In genomic region chr19:46635920-46636761, GRCh38 we compare ENCODE assay signal across 13 cellular contexts. TPM values are rescaled to one million over a fixed set of nuclear protein-coding genes. Genes with fewer than 3 reads are reported as not detected.
DNase-seq lines count a peak whose midpoint lies in the region; ATAC-seq and TF ChIP-seq lines count a peak whose summit lies in the region.
"Had no signal": no experiment of that assay in that cellular context is flagged by ENCODE, and none has a peak within 500 bp of the region (broad histone marks: within the 10 kb centered on the region; RNA-seq: fewer than 3 reads in every experiment).

Gene GNG8 (minus strand): TSS chr19:46636202. CDS start chr19:46634682, 1,520 bp downstream.

- no peak for ATAC-seq in T-cell (replicated peaks in 1 of 4)
- no peak for ATAC-seq in HG03025 (IDR thresholded peaks at IDR 0.05; ENCODE audit: low FRiP score, unreplicated experiment)

- no peak within 1 kb of the TSS for H3K4me3 ChIP-seq in transverse colon

- no peaks in the 10 kb centered on the region for H3K36me3 Mint-ChIP-seq in T-cell

- POLR2A ChIA-PET in T-cell (lab: Charles Lee): interaction anchor here in 1 of 2 donors (0.7 kb wide), 1 partner anchor 17 kb away, joined by 9 read pairs; no protein-coding TSS in a partner anchor

- no peak for TF ChIP-seq CTCF in transverse colon (IDR thresholded peaks at IDR 0.05)

- 28 to 39% methylated on average over 8 to 28 of the region's 34 CpGs for WGBS in transverse colon (ENCODE audit: low coverage in 1 of 2), 2 donors

- no peaks in the 10 kb centered on the region for H3K9me3 ChIP-seq in transverse colon

- no peak for TF ChIP-seq EP300 in transverse colon (IDR thresholded peaks at IDR 0.05; ENCODE audit: low read depth)

- H3K27me3 Mint-ChIP-seq in T-cell: peaks cover 4 to 6% of the 10 kb centered on the region in 2 donors

- CTCF ChIA-PET in T-cell (lab: Charles Lee): interaction anchor here in 1 of 2 donors (0.7 to 1.2 kb wide), 4 partner anchors 11 to 79 kb away, joined by 3 to 7 read pairs (median 6); partner anchors contain the start of gene PTGIR

- intact Hi-C loops in transverse colon (cut with DNase I; ENCODE audit: low total_unique reads): no loop called here

- peak within 1 kb of the TSS in 2 of 3 donors; percentile 14 to 51 for H3K4me3 Mint-ChIP-seq in T-cell

- no peaks in the 10 kb centered on the region for H3K36me3 ChIP-seq in transverse colon

- H3K27ac ChIP-seq in transverse colon: peak within 1 kb of the TSS in 1 of 4 donors; percentile 30
- H3K27ac ChIP-seq: C4-2B had no signal

- no peak for TF ChIP-seq POLR2A in erythroblast (IDR thresholded peaks at IDR 0.05; ENCODE audit: low read length)
- TF ChIP-seq POLR2A in transverse colon (IDR thresholded peaks at IDR 0.05): no peak

- H3K4me1 ChIP-seq in transverse colon: peaks cover 9 to 43% (median 37%) of the 10 kb centered on the region in 4 donors

- H3K9me3 Mint-ChIP-seq in T-cell: no peaks in the 10 kb centered on the region

- H3K4me1 Mint-ChIP-seq in T-cell: peaks cover 12 to 31% (median 22%) of the 10 kb centered on the region in 3 donors

- peak; percentile 44 for DNase-seq in activated T-cell treated with anti-CD3 and anti-CD28 coated beads, Interleukin-2, amount 50 U/mL, for 1 hour
- no peak for DNase-seq in activated T-cell treated with anti-CD3 and anti-CD28 coated beads for 4 hours
- peak in 5 of 34 experiments; percentile 22 to 44 (median 36) for DNase-seq in T-cell
- peak; percentile 45 to 56 for DNase-seq in erythroblast (lab: John Stamatoyannopoulos, UW)
- DNase-seq in stimulated activated naive CD4-positive, alpha-beta T cell (lab: John Stamatoyannopoulos, UW): peak in 4 of 6 experiments; percentile 27 to 56 (median 43)
- DNase-seq in transverse colon: no peak
- DNase-seq in GF-D8 (lab: John Stamatoyannopoulos, UW): no peak
- DNase-seq: hippocampal formation, T-helper 9 cell had no signal

- in situ Hi-C loops in transverse colon (cut with MboI; ENCODE audit: low pct_ligation_motif_present in 1 of 4, low pct_unique_long_range_greater_than_20kb in 1 of 4, low sequenced_read_pairs in 3 of 4): no loop called here

- H3K27me3 ChIP-seq in transverse colon: peaks cover 74% of the 10 kb centered on the region

- peak within 1 kb of the TSS in 1 of 2 donors; percentile 49 for H3K27ac Mint-ChIP-seq in T-cell

RNA-seq across cellular contexts. Expression of gene GNG8, which starts in this region (rescaled TPM):
- total RNA-seq in T-cell (1 to 10 TPM in 3 of 5 donors, not detected in 2; 3.3 to 7.9 (median 3.6) TPM), transverse colon (not detected)
- total RNA-seq: LHCN-M2, subcutaneous adipose tissue had no signal

Comparison
In these comparisons a context has a peak if more than half of its experiments do, and no peak if none do; other contexts are left out.
1. DNase-seq: peak in activated T-cell treated with anti-CD3 and anti-CD28 coated beads, Interleukin-2, amount 50 U/mL, for 1 hour (single experiment), erythroblast (2 of 2) and stimulated activated naive CD4-positive, alpha-beta T cell (4 of 6); none in activated T-cell treated with anti-CD3 and anti-CD28 coated beads for 4 hours (single experiment), transverse colon (single experiment) and GF-D8 (single experiment).